Comparison of ENCODE assay signal across 1 cellular context in genomic region chr10:116470768-116471415, GRCh38.
TF ChIP-seq lines count a peak whose summit lies in the region.

No MANE protein-coding gene starts in this region.

TF ChIP-seq in HCT116, 20 proteins besides CTCF, POLR2A, EP300 and RAD21 (continued from another document):
- TF ChIP-seq REST (IDR thresholded peaks at IDR 0.05; ENCODE audit: low read depth): no peak
